In the genomic region with DNA sequence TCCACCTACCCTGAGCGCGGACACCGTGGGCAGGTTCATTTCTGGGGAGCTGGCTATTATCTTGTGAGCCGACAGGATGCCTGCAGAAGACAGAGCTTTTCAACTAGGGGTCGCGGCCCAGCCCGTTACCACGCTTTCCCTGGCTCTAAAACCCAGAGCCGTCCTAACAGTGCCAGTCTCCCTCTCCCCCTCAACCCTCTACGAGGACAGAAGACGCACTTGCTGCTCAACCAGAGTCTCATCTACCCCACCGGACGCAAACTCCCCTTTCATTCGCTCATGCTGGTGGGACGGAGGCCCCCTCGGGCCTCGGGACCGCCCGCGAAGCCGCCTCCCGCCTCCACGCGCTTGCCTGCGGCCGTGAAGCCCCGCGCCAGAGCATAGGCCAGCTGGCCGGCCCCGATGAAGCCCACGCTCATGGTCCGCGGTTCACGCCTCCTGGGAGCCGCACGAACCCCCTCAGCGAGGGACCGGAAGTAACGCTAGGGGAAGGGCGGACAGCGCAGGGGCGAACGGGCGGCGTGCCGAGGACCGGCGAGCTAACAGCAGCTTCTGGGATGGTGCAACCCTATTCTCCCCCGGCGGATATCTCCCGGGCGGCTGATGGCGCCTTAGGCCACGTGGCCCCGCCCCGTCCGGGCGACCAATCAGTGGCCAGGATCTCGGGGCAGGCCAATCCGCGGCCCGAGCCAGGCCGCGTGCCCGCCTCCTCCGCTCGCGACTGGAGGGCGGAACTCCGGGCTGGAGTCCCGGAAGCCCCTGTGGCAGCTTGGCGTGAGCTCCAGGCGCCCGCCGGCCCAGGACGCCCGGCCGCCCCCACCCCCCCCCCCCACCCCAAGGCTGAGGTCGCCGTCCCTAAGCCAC, we compare ENCODE assay signal across 1 cellular context.
TF ChIP-seq lines count a peak whose summit lies in the region.

A gene (minus strand): TSS at position 559 of the 864 bp plus-strand sequence. CDS start 140 bp downstream, at position 419.

TF ChIP-seq in IMR-90, 13 proteins besides CTCF, POLR2A, EP300 and RAD21 (continued from another document):
- TF ChIP-seq, protein P1, sequence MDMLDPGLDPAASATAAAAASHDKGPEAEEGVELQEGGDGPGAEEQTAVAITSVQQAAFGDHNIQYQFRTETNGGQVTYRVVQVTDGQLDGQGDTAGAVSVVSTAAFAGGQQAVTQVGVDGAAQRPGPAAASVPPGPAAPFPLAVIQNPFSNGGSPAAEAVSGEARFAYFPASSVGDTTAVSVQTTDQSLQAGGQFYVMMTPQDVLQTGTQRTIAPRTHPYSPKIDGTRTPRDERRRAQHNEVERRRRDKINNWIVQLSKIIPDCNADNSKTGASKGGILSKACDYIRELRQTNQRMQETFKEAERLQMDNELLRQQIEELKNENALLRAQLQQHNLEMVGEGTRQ (IDR thresholded peaks at IDR 0.05; ENCODE audit: low read depth, low read length): peak; percentile 97
